12 cellular contexts compared by ENCODE assay signal in genomic region chr10:80473096-80473657, GRCh38. TPM values are rescaled to one million over a fixed set of nuclear protein-coding genes. Genes with fewer than 3 reads are reported as not detected.
DNase-seq lines count a peak whose midpoint lies in the region; ATAC-seq and TF ChIP-seq lines count a peak whose summit lies in the region.
"Had no signal": no experiment of that assay in that cellular context is flagged by ENCODE, and none has a peak within 500 bp of the region (broad histone marks: within the 10 kb centered on the region; RNA-seq: fewer than 3 reads in every experiment).

No MANE protein-coding gene starts in this region.

- ATAC-seq in Right ventricle myocardium inferior (no peak), memory B cell (ENCODE audit: low read depth) (no peak), upper lobe of left lung (ENCODE audit: low FRiP score in 2 of 2) (no peak)
- peak; percentile 26 for ATAC-seq in activated T-helper 17 cell treated with anti-CD3 and anti-CD28 coated beads, Interleukin-2, amount 50 U/mL, for 72 hours (replicated peaks)

- peak; percentile 55 for DNase-seq in cardiac septum (ENCODE audit: low spot score)
- DNase-seq in Right ventricle myocardium inferior (ENCODE audit: missing footprints), result no peak
- no peak for DNase-seq in memory B cell (ENCODE audit: low spot score in 2 of 2)
- DNase-seq in upper lobe of left lung, result no peak
- DNase-seq in dermis blood vessel endothelial cell, result no peak
- no peak for DNase-seq in T-helper 9 cell
- no peak for DNase-seq in NCI-H2107 treated with DMSO at 0.1 percent for 48 hours (lab: John Stamatoyannopoulos, UW; ENCODE audit: unreplicated experiment)
- DNase-seq: C1 segment of cervical spinal cord; effector CD8-positive, alpha-beta T cell; NCI-H2081 treated with DMSO at 0.1 percent for 48 hours; sigmoid colon had no signal

- no peaks in the 10 kb centered on the region for H3K9me3 ChIP-seq in upper lobe of left lung
- H3K9me3 ChIP-seq: sigmoid colon had no signal

- peaks cover 55% of the 10 kb centered on the region for H3K4me1 Mint-ChIP-seq in activated T-helper 17 cell treated with anti-CD3 and anti-CD28 coated beads, Interleukin-2, amount 50 U/mL, for 72 hours
- H3K4me1 Mint-ChIP-seq in memory B cell, result peaks cover 41% of the 10 kb centered on the region

- peaks cover 76 to 98% (median 84%) of the 10 kb centered on the region in 4 donors for H3K4me1 ChIP-seq in upper lobe of left lung

- H3K36me3 ChIP-seq in upper lobe of left lung, result peaks cover 0 to 55% (median 10%) of the 10 kb centered on the region in 4 donors

- no peak overlapping the region for H3K4me3 ChIP-seq in upper lobe of left lung
- H3K4me3 ChIP-seq: sigmoid colon had no signal

- peaks cover 5% of the 10 kb centered on the region for H3K9me3 Mint-ChIP-seq in activated T-helper 17 cell treated with anti-CD3 and anti-CD28 coated beads, Interleukin-2, amount 50 U/mL, for 72 hours
- H3K9me3 Mint-ChIP-seq in memory B cell, result peaks cover 6% of the 10 kb centered on the region

- peaks cover 84% of the 10 kb centered on the region for H3K36me3 Mint-ChIP-seq in activated T-helper 17 cell treated with anti-CD3 and anti-CD28 coated beads, Interleukin-2, amount 50 U/mL, for 72 hours (ENCODE audit: low read depth)
- H3K36me3 Mint-ChIP-seq in memory B cell, result peaks cover 25% of the 10 kb centered on the region

- TF ChIP-seq POLR2A in upper lobe of left lung (IDR thresholded peaks at IDR 0.05), result no peak

- no peaks in the 10 kb centered on the region for H3K27me3 Mint-ChIP-seq in activated T-helper 17 cell treated with anti-CD3 and anti-CD28 coated beads, Interleukin-2, amount 50 U/mL, for 72 hours
- H3K27me3 Mint-ChIP-seq in memory B cell, result no peaks in the 10 kb centered on the region

- intact Hi-C loops in cardiac septum (cut with DNase I) (no loop called here), Right ventricle myocardium inferior (cut with DNase I) (no loop called here)

- H3K27me3 ChIP-seq in upper lobe of left lung, result no peaks in the 10 kb centered on the region
- H3K27me3 ChIP-seq: sigmoid colon had no signal

- TF ChIP-seq CTCF in upper lobe of left lung (IDR thresholded peaks at IDR 0.05), result no peak

- 75 to 83% methylated on average over 3 of the region's 3 CpGs for WGBS in upper lobe of left lung, 2 donors

- TF ChIP-seq EP300 in upper lobe of left lung (IDR thresholded peaks at IDR 0.05), result no peak

- peak overlapping the region; percentile 91 for H3K4me3 Mint-ChIP-seq in activated T-helper 17 cell treated with anti-CD3 and anti-CD28 coated beads, Interleukin-2, amount 50 U/mL, for 72 hours
- H3K4me3 Mint-ChIP-seq in memory B cell, result no peak overlapping the region

- H3K27ac ChIP-seq in upper lobe of left lung, result peak overlapping the region; percentile 60 to 100 (median 99)

- H3K27ac Mint-ChIP-seq in activated T-helper 17 cell treated with anti-CD3 and anti-CD28 coated beads, Interleukin-2, amount 50 U/mL, for 72 hours, result peak overlapping the region; percentile 99
- H3K27ac Mint-ChIP-seq in memory B cell, result peak overlapping the region; percentile 97

RNA-seq across cellular contexts. Expression of gene TSPAN14, which starts 19.1 kb away (rescaled TPM):
- total RNA-seq in cardiac septum (20.1 TPM), Right ventricle myocardium inferior (38.7 TPM), upper lobe of left lung (100 to 1,000 TPM in 4 of 6 donors, 10 to 100 TPM in 2; 52.1 to 157 (median 111) TPM), dermis blood vessel endothelial cell (91.0 and 148 TPM in 2 replicates)
- 10 to 100 TPM; 61.9 to 64.5 TPM for total RNA-seq in activated T-helper 17 cell treated with anti-CD3 and anti-CD28 coated beads, Interleukin-2, amount 50 U/mL, for 72 hours
